In the genomic region with DNA sequence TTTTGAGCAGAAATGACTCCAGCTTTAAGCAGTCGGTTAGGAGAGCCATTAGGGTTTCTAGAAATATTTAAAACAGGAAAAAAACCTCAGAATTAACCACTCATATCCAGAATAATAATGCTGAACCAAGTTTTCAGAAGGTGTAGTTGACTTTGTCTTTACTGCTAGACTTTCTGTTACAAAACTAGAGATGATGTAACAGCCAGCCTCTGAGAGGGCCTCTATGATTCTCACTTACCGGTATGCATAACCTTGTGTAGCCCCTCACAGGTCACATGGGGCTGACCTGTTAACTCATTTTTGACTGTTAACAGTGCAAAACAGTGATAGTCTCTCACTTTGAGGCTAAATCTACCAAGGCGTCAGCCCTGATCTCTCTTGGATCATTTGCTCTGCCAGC, we compare ENCODE assay signal across 17 cellular contexts.
"Had no signal": no experiment of that assay in that cellular context is flagged by ENCODE, and none has a peak within 500 bp of the region (broad histone marks: within the 10 kb centered on the region; RNA-seq: fewer than 3 reads in every experiment).

No MANE protein-coding gene starts in this region.

- H3K27me3 ChIP-seq: brain microvascular endothelial cell, neutrophil, suprapubic skin had no signal

- H3K4me3 ChIP-seq: coronary artery, skin epidermis, suprapubic skin had no signal

- ATAC-seq: activated CD8-positive, alpha-beta T cell treated with anti-CD3 and anti-CD28 coated beads, Interleukin-2, amount 10 ng/mL, durations not matched to agents 7 days and 5 days; esophagus mucosa; left lobe of liver; naive thymus-derived CD8-positive, alpha-beta T cell had no signal

- FAIRE-seq: keratinocyte had no signal

- H3K4me1 ChIP-seq: suprapubic skin had no signal

- H3K9me3 ChIP-seq: neutrophil, suprapubic skin had no signal

- H3K27ac ChIP-seq: brain microvascular endothelial cell, coronary artery, neutrophil, skin epidermis, suprapubic skin had no signal

- DNase-seq: activated CD8-positive, alpha-beta memory T cell treated with anti-CD3 and anti-CD28 coated beads, Interleukin-2, amount 50 U/mL, for 4 hours; activated CD8-positive, alpha-beta T cell treated with anti-CD3 and anti-CD28 coated beads, Interleukin-2, amount 10 ng/mL, durations not matched to agents 7 days and 5 days; activated gamma-delta T cell treated with Interleukin-2 at 50 U/mL for 16 hours; anterior cingulate cortex; brain microvascular endothelial cell; naive thymus-derived CD8-positive, alpha-beta T cell; posterior cingulate gyrus; stimulated activated CD4-positive, alpha-beta T cell treated with anti-CD3 and anti-CD28 coated beads, Interleukin-4, amount 100 ng/mL, for 24 hours; stimulated activated naive CD4-positive, alpha-beta T cell treated with Interleukin-2 at 50 U/mL for 16 hours; trophoblast cell had no signal

- H3K36me3 ChIP-seq: brain microvascular endothelial cell, neutrophil, suprapubic skin had no signal
